Comparison of ENCODE assay signal across 1 cellular context in the genomic region with DNA sequence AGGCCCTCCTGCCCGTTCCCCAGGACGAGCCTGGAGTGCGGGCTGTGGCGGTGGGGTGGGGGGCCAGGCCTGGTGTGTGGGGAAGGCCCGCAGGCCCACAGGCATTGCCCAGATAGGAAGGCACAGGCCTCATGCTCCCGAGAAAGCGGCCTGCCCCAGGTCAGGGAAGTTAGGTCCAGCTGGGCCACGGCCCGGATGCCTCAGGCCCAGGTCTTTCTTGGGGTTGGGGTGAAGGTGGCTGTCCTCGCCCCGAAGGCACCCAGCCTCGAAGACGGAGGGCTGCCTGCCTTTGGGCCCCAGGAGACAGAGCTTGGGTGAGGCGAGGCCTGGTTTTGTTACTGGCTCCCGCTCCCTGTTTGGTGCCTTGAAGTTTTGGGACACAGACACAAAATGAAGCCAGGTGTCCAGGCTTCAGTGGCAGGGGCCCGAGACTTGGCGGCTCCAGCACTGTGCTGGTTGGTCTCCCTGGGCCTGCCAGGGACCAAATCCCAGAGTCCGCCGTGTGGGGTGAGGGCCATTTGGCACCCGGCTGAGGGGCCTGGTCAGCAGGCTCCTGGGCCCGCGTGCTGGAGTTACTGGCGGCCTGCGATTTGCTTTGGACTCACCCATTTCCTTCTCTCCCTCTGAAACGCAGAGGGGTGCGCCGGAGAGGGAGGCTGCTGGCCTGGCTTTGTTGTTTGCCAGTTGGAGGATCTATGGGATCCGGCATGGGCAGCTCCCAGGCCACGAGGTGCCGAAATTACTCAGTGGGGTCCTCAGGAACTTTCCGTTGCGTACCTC.
A peak's percentile ranks its signal among the peaks of the same experiment; 100 is the strongest.
TF ChIP-seq lines count a peak whose summit lies in the region.

No MANE protein-coding gene starts in this region.

TF ChIP-seq in HepG2, 621 proteins besides CTCF, POLR2A, EP300 and RAD21 (continued from another document and continues in another):
- TF ChIP-seq ZNF235 (CRISPR knock-in tag; IDR thresholded peaks at IDR 0.05; ENCODE audit: borderline replicate concordance): no peak
- TF ChIP-seq ZKSCAN8 (CRISPR knock-in tag; IDR thresholded peaks at IDR 0.05; ENCODE audit: borderline replicate concordance): no peak
- peak; percentile 66; the same call in 1 of the 2 replicates for TF ChIP-seq ZNF225 (CRISPR knock-in tag; IDR thresholded peaks at IDR 0.05)
- no peak for TF ChIP-seq GLI4 (CRISPR knock-in tag; IDR thresholded peaks at IDR 0.05; ENCODE audit: borderline replicate concordance)
- no peak for TF ChIP-seq MAZ (IDR thresholded peaks at IDR 0.05; ENCODE audit: borderline replicate concordance, low read depth, low read length)
- TF ChIP-seq MAZ (CRISPR knock-in tag; IDR thresholded peaks at IDR 0.05; ENCODE audit: low read depth): no peak
- TF ChIP-seq ZNF619 (CRISPR knock-in tag; IDR thresholded peaks at IDR 0.05): no peak
- no peak for TF ChIP-seq CREM (IDR thresholded peaks at IDR 0.05)
- no peak for TF ChIP-seq CREM (CRISPR knock-in tag; IDR thresholded peaks at IDR 0.05)
- TF ChIP-seq, protein P1, sequence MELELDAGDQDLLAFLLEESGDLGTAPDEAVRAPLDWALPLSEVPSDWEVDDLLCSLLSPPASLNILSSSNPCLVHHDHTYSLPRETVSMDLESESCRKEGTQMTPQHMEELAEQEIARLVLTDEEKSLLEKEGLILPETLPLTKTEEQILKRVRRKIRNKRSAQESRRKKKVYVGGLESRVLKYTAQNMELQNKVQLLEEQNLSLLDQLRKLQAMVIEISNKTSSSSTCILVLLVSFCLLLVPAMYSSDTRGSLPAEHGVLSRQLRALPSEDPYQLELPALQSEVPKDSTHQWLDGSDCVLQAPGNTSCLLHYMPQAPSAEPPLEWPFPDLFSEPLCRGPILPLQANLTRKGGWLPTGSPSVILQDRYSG (CRISPR knock-in tag; IDR thresholded peaks at IDR 0.05): 0 out of 2 replicates have a peak, but pooled peaks have one; percentile 33
- TF ChIP-seq TEAD2 (CRISPR knock-in tag; IDR thresholded peaks at IDR 0.05): no peak
- no peak for TF ChIP-seq ZNF30 (CRISPR knock-in tag; IDR thresholded peaks at IDR 0.05)
- peak; percentile 48; the same call in 1 of the 2 replicates for TF ChIP-seq ZNF430 (CRISPR knock-in tag; IDR thresholded peaks at IDR 0.05)
- TF ChIP-seq SALL1 (CRISPR knock-in tag; IDR thresholded peaks at IDR 0.05): no peak
- no peak for TF ChIP-seq NFATC3 (CRISPR knock-in tag; IDR thresholded peaks at IDR 0.05)
- 0 out of 2 replicates have a peak, but pooled peaks have one; percentile 24 for TF ChIP-seq ZNF564 (CRISPR knock-in tag; IDR thresholded peaks at IDR 0.05)
- 0 out of 2 replicates have a peak, but pooled peaks have one; percentile 6 for TF ChIP-seq TOE1 (CRISPR knock-in tag; IDR thresholded peaks at IDR 0.05)
- TF ChIP-seq, protein P2, sequence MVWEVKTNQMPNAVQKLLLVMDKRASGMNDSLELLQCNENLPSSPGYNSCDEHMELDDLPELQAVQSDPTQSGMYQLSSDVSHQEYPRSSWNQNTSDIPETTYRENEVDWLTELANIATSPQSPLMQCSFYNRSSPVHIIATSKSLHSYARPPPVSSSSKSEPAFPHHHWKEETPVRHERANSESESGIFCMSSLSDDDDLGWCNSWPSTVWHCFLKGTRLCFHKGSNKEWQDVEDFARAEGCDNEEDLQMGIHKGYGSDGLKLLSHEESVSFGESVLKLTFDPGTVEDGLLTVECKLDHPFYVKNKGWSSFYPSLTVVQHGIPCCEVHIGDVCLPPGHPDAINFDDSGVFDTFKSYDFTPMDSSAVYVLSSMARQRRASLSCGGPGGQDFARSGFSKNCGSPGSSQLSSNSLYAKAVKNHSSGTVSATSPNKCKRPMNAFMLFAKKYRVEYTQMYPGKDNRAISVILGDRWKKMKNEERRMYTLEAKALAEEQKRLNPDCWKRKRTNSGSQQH (CRISPR knock-in tag; IDR thresholded peaks at IDR 0.05; ENCODE audit: low read depth): no peak
- TF ChIP-seq ZNF570 (CRISPR knock-in tag; IDR thresholded peaks at IDR 0.05; ENCODE audit: borderline replicate concordance): no peak
- no peak for TF ChIP-seq KLF16 (CRISPR knock-in tag; IDR thresholded peaks at IDR 0.05)
- no peak for TF ChIP-seq ZNF678 (CRISPR knock-in tag; IDR thresholded peaks at IDR 0.05)
- no peak for TF ChIP-seq HMGA1 (CRISPR knock-in tag; conservative IDR thresholded peaks at IDR 0.05)
- TF ChIP-seq ZBTB7A (CRISPR knock-in tag; IDR thresholded peaks at IDR 0.05): no peak
- TF ChIP-seq SIX1 (CRISPR knock-in tag; IDR thresholded peaks at IDR 0.05; ENCODE audit: borderline replicate concordance): no peak
- TF ChIP-seq ZZZ3 (CRISPR knock-in tag; IDR thresholded peaks at IDR 0.05; ENCODE audit: borderline replicate concordance): no peak
- no peak for TF ChIP-seq HMG20A (CRISPR knock-in tag; IDR thresholded peaks at IDR 0.05; ENCODE audit: borderline replicate concordance)
- TF ChIP-seq ZNF775 (CRISPR knock-in tag; IDR thresholded peaks at IDR 0.05; ENCODE audit: borderline replicate concordance): no peak
- TF ChIP-seq, protein P3, sequence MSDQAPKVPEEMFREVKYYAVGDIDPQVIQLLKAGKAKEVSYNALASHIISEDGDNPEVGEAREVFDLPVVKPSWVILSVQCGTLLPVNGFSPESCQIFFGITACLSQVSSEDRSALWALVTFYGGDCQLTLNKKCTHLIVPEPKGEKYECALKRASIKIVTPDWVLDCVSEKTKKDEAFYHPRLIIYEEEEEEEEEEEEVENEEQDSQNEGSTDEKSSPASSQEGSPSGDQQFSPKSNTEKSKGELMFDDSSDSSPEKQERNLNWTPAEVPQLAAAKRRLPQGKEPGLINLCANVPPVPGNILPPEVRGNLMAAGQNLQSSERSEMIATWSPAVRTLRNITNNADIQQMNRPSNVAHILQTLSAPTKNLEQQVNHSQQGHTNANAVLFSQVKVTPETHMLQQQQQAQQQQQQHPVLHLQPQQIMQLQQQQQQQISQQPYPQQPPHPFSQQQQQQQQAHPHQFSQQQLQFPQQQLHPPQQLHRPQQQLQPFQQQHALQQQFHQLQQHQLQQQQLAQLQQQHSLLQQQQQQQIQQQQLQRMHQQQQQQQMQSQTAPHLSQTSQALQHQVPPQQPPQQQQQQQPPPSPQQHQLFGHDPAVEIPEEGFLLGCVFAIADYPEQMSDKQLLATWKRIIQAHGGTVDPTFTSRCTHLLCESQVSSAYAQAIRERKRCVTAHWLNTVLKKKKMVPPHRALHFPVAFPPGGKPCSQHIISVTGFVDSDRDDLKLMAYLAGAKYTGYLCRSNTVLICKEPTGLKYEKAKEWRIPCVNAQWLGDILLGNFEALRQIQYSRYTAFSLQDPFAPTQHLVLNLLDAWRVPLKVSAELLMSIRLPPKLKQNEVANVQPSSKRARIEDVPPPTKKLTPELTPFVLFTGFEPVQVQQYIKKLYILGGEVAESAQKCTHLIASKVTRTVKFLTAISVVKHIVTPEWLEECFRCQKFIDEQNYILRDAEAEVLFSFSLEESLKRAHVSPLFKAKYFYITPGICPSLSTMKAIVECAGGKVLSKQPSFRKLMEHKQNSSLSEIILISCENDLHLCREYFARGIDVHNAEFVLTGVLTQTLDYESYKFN (CRISPR knock-in tag; conservative IDR thresholded peaks at IDR 0.05): no peak
- TF ChIP-seq ZNF782 (CRISPR knock-in tag; IDR thresholded peaks at IDR 0.05; ENCODE audit: borderline replicate concordance): no peak
- no peak for TF ChIP-seq NR2F6 (IDR thresholded peaks at IDR 0.05)
- no peak for TF ChIP-seq NR2F6 (CRISPR knock-in tag; IDR thresholded peaks at IDR 0.05)
- TF ChIP-seq NFIB (CRISPR knock-in tag; IDR thresholded peaks at IDR 0.05; ENCODE audit: borderline replicate concordance): no peak
- TF ChIP-seq BCL6 (CRISPR knock-in tag; IDR thresholded peaks at IDR 0.05): no peak
- TF ChIP-seq ETV6 (CRISPR knock-in tag; conservative IDR thresholded peaks at IDR 0.05): no peak
- TF ChIP-seq ZNF143 (CRISPR knock-in tag; IDR thresholded peaks at IDR 0.05): no peak
- TF ChIP-seq ZNF747 (CRISPR knock-in tag; IDR thresholded peaks at IDR 0.05; ENCODE audit: borderline replicate concordance): no peak
- TF ChIP-seq, protein P4, sequence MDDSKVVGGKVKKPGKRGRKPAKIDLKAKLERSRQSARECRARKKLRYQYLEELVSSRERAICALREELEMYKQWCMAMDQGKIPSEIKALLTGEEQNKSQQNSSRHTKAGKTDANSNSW (CRISPR knock-in tag; IDR thresholded peaks at IDR 0.05; ENCODE audit: borderline replicate concordance): no peak
- TF ChIP-seq ZNF33B (CRISPR knock-in tag; IDR thresholded peaks at IDR 0.05): no peak
- TF ChIP-seq SP140L (CRISPR knock-in tag; IDR thresholded peaks at IDR 0.05; ENCODE audit: borderline replicate concordance): no peak
- TF ChIP-seq ZNF207 (IDR thresholded peaks at IDR 0.05; ENCODE audit: borderline replicate concordance): no peak
- peak; percentile 52 for TF ChIP-seq ZNF883 (CRISPR knock-in tag; IDR thresholded peaks at IDR 0.05; ENCODE audit: not compliant biosample characterization)
- no peak for TF ChIP-seq EHMT2 (IDR thresholded peaks at IDR 0.05; ENCODE audit: borderline replicate concordance, low read depth, low read length)
- no peak for TF ChIP-seq RFX5 (IDR thresholded peaks at IDR 0.05; ENCODE audit: low read depth, low read length)
- TF ChIP-seq, protein P5, sequence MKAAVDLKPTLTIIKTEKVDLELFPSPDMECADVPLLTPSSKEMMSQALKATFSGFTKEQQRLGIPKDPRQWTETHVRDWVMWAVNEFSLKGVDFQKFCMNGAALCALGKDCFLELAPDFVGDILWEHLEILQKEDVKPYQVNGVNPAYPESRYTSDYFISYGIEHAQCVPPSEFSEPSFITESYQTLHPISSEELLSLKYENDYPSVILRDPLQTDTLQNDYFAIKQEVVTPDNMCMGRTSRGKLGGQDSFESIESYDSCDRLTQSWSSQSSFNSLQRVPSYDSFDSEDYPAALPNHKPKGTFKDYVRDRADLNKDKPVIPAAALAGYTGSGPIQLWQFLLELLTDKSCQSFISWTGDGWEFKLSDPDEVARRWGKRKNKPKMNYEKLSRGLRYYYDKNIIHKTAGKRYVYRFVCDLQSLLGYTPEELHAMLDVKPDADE (CRISPR knock-in tag; IDR thresholded peaks at IDR 0.05): no peak
- no peak for TF ChIP-seq KDM2A (CRISPR knock-in tag; IDR thresholded peaks at IDR 0.05; ENCODE audit: borderline replicate concordance, low read depth)
- TF ChIP-seq, protein P6, sequence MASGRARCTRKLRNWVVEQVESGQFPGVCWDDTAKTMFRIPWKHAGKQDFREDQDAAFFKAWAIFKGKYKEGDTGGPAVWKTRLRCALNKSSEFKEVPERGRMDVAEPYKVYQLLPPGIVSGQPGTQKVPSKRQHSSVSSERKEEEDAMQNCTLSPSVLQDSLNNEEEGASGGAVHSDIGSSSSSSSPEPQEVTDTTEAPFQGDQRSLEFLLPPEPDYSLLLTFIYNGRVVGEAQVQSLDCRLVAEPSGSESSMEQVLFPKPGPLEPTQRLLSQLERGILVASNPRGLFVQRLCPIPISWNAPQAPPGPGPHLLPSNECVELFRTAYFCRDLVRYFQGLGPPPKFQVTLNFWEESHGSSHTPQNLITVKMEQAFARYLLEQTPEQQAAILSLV (CRISPR knock-in tag; IDR thresholded peaks at IDR 0.05; ENCODE audit: borderline replicate concordance): peak; percentile 19; the same call in 1 of the 2 replicates
- no peak for TF ChIP-seq RORA (CRISPR knock-in tag; IDR thresholded peaks at IDR 0.05)
- TF ChIP-seq, protein P7, sequence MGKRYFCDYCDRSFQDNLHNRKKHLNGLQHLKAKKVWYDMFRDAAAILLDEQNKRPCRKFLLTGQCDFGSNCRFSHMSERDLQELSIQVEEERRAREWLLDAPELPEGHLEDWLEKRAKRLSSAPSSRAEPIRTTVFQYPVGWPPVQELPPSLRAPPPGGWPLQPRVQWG (CRISPR knock-in tag; IDR thresholded peaks at IDR 0.05; ENCODE audit: borderline replicate concordance, low read depth): no peak
- TF ChIP-seq KDM4B (CRISPR knock-in tag; IDR thresholded peaks at IDR 0.05): no peak
- TF ChIP-seq NBN (conservative IDR thresholded peaks at IDR 0.05): no peak
- no peak for TF ChIP-seq SRSF1 (optimal IDR thresholded peaks at IDR 0.05; ENCODE audit: low read depth, low read length)
- TF ChIP-seq NR1H2 (CRISPR knock-in tag; IDR thresholded peaks at IDR 0.05; ENCODE audit: borderline replicate concordance, low read depth): no peak
- TF ChIP-seq ZSCAN31 (CRISPR knock-in tag; IDR thresholded peaks at IDR 0.05; ENCODE audit: low read depth): no peak
- no peak for TF ChIP-seq SMAD3 (CRISPR knock-in tag; IDR thresholded peaks at IDR 0.05)
- no peak for TF ChIP-seq TARDBP (CRISPR knock-in tag; IDR thresholded peaks at IDR 0.05)
- no peak for TF ChIP-seq HOXA3 (CRISPR knock-in tag; IDR thresholded peaks at IDR 0.05)
- TF ChIP-seq RCOR2 (CRISPR knock-in tag; IDR thresholded peaks at IDR 0.05): no peak
- no peak for TF ChIP-seq RBM39 (IDR thresholded peaks at IDR 0.05; ENCODE audit: low read depth, low read length, poor library complexity, severe bottlenecking)
- TF ChIP-seq, protein P8, sequence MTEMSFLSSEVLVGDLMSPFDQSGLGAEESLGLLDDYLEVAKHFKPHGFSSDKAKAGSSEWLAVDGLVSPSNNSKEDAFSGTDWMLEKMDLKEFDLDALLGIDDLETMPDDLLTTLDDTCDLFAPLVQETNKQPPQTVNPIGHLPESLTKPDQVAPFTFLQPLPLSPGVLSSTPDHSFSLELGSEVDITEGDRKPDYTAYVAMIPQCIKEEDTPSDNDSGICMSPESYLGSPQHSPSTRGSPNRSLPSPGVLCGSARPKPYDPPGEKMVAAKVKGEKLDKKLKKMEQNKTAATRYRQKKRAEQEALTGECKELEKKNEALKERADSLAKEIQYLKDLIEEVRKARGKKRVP (CRISPR knock-in tag; IDR thresholded peaks at IDR 0.05): no peak
- TF ChIP-seq ZNF558 (CRISPR knock-in tag; IDR thresholded peaks at IDR 0.05; ENCODE audit: borderline replicate concordance): no peak
- peak; percentile 19; the same call in 1 of the 2 replicates for TF ChIP-seq SAP130 (CRISPR knock-in tag; IDR thresholded peaks at IDR 0.05; ENCODE audit: low read depth)
- TF ChIP-seq PHF5A (CRISPR knock-in tag; IDR thresholded peaks at IDR 0.05; ENCODE audit: low read depth, unreplicated experiment): no peak
- TF ChIP-seq ERF (CRISPR knock-in tag; IDR thresholded peaks at IDR 0.05): peak; percentile 5; the same call in 1 of the 2 replicates
- TF ChIP-seq KLF12 (CRISPR knock-in tag; IDR thresholded peaks at IDR 0.05; ENCODE audit: borderline replicate concordance): 0 out of 2 replicates have a peak, but pooled peaks have one; percentile 14
- TF ChIP-seq ZFP37 (CRISPR knock-in tag; IDR thresholded peaks at IDR 0.05; ENCODE audit: borderline replicate concordance): no peak
- TF ChIP-seq AGO1 (IDR thresholded peaks at IDR 0.05; ENCODE audit: low read depth, low read length, poor library complexity, severe bottlenecking): no peak
- 0 out of 2 replicates have a peak, but pooled peaks have one; percentile 22 for TF ChIP-seq SPEN (CRISPR knock-in tag; IDR thresholded peaks at IDR 0.05; ENCODE audit: low read depth)
- no peak for TF ChIP-seq THYN1 (CRISPR knock-in tag; IDR thresholded peaks at IDR 0.05; ENCODE audit: borderline replicate concordance, low read depth)
- TF ChIP-seq, protein P9, sequence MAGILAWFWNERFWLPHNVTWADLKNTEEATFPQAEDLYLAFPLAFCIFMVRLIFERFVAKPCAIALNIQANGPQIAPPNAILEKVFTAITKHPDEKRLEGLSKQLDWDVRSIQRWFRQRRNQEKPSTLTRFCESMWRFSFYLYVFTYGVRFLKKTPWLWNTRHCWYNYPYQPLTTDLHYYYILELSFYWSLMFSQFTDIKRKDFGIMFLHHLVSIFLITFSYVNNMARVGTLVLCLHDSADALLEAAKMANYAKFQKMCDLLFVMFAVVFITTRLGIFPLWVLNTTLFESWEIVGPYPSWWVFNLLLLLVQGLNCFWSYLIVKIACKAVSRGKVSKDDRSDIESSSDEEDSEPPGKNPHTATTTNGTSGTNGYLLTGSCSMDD (CRISPR knock-in tag; IDR thresholded peaks at IDR 0.05): no peak
- 0 out of 2 replicates have a peak, but pooled peaks have one; percentile 26 for TF ChIP-seq ZSCAN30 (CRISPR knock-in tag; IDR thresholded peaks at IDR 0.05)
